14 cellular contexts compared by ENCODE assay signal in the genomic region with DNA sequence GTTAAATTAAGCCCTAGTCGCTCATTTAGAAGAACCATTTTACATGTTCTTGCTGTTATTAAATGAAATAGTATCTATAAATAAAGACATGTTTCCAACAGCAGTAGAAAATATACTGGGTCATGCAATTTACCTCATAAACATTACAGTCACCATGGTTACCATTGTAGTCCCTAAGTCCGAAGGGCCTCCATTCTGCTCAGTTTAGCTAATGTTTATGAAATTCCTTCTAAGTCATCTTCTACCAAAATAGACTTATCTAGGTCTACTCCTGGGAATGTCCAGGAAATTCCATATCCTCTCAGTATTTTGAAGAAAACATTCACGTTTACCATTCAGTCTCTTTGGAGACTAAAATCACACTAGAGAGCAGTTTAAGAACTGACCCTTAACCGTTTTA.
DNase-seq lines count a peak whose midpoint lies in the region; FAIRE-seq and TF ChIP-seq lines count a peak whose summit lies in the region.
"Had no signal": no experiment of that assay in that cellular context is flagged by ENCODE, and none has a peak within 500 bp of the region (broad histone marks: within the 10 kb centered on the region; RNA-seq: fewer than 3 reads in every experiment).

No MANE protein-coding gene starts in this region.

- H3K56ac ChIP-seq in mesendoderm (ENCODE audit: low read length) = no peak overlapping the region

- no peak for FAIRE-seq in endothelial cell of umbilical vein (lab: Jason Lieb, UNC)
- FAIRE-seq: D721Med had no signal

- no peak overlapping the region for H2BK120ac ChIP-seq in mesendoderm (ENCODE audit: low read depth, low read length)
- H2BK120ac ChIP-seq in trophoblast cell (ENCODE audit: insufficient read depth, low read length, poor library complexity) = no peak overlapping the region

- H3K18ac ChIP-seq in mesendoderm (ENCODE audit: low read length) = no peak overlapping the region
- no peak overlapping the region for H3K18ac ChIP-seq in trophoblast cell (ENCODE audit: low read length)

- H3K79me2 ChIP-seq in endothelial cell of umbilical vein (ENCODE audit: control insufficient read depth, insufficient read depth, low read length) (no peaks in the 10 kb centered on the region), mesendoderm (ENCODE audit: control insufficient read depth, insufficient read depth, low read length) (no peaks in the 10 kb centered on the region), trophoblast cell (ENCODE audit: control insufficient read depth, insufficient read depth, low read length, poor library complexity) (no peaks in the 10 kb centered on the region)

- H2AK5ac ChIP-seq in mesendoderm (ENCODE audit: low read length) (no peak overlapping the region), trophoblast cell (ENCODE audit: low read length) (no peak overlapping the region)

- H4K20me1 ChIP-seq in endothelial cell of umbilical vein (replicated peaks; ENCODE audit: control insufficient read depth, extremely low read depth, insufficient read depth, low read length) = no peaks in the 10 kb centered on the region

- H4K8ac ChIP-seq in mesendoderm (ENCODE audit: low read depth, low read length) (no peak overlapping the region), trophoblast cell (ENCODE audit: low read depth, low read length) (no peak overlapping the region)

- H3K27ac ChIP-seq in endothelial cell of umbilical vein (ENCODE audit: insufficient read depth, low read depth, low read length) = no peak overlapping the region
- no peak overlapping the region for H3K27ac ChIP-seq in mesendoderm (ENCODE audit: low read depth, low read length)
- H3K27ac ChIP-seq in vagina = no peak overlapping the region
- no peak overlapping the region for H3K27ac ChIP-seq in trophoblast cell (ENCODE audit: low read depth, low read length)
- H3K27ac ChIP-seq: A549, C4-2B had no signal

- no peak overlapping the region for H4K91ac ChIP-seq in trophoblast cell (ENCODE audit: low read depth, low read length)

- H2AFZ ChIP-seq in endothelial cell of umbilical vein (ENCODE audit: low read depth, low read length) (no peak overlapping the region), trophoblast cell (ENCODE audit: insufficient read depth, low read length, poor library complexity) (no peak overlapping the region)
- H2AFZ ChIP-seq: GM23338 had no signal

- POLR2A ChIA-PET in endothelial cell of umbilical vein (lab: Charles Lee) = no interaction called here

- H3K4me3 ChIP-seq in choroid plexus epithelial cell (ENCODE audit: low read depth, low read length) (no peak overlapping the region), endothelial cell of umbilical vein (replicated peaks in 1 of 3; ENCODE audit: insufficient read depth in 1 of 3, low read depth in 1 of 3, low read length in 3 of 3) (no peak overlapping the region), mesendoderm (ENCODE audit: low read length) (no peak overlapping the region), vagina (no peak overlapping the region), trophoblast cell (ENCODE audit: low read depth, low read length) (no peak overlapping the region)
- H3K4me3 ChIP-seq: A549, GM23338 had no signal

- no peak overlapping the region for H2BK12ac ChIP-seq in trophoblast cell (ENCODE audit: low read length)

- H3K23ac ChIP-seq in mesendoderm (ENCODE audit: low read length) (no peak overlapping the region), trophoblast cell (ENCODE audit: low read length) (no peak overlapping the region)

- no peak overlapping the region for H3K4ac ChIP-seq in mesendoderm (ENCODE audit: low read depth, low read length)
- no peak overlapping the region for H3K4ac ChIP-seq in trophoblast cell (ENCODE audit: low read depth, low read length)

- TF ChIP-seq CTCF in choroid plexus epithelial cell (conservative IDR thresholded peaks at IDR 0.05; ENCODE audit: low read depth, low read length) = no peak
- TF ChIP-seq CTCF in endothelial cell of umbilical vein (IDR thresholded peaks at IDR 0.05; ENCODE audit: extremely low read depth in 1 of 2, insufficient read depth in 1 of 2, low read depth in 1 of 2, low read length in 2 of 2) = no peak
- no peak for TF ChIP-seq CTCF in vagina (IDR thresholded peaks at IDR 0.05)

- H2BK15ac ChIP-seq in mesendoderm (replicated peaks; ENCODE audit: low read depth) = no peak overlapping the region

- CTCF ChIA-PET in endothelial cell of umbilical vein (lab: Charles Lee) = no interaction called here

- TF ChIP-seq POLR2A in endothelial cell of umbilical vein (IDR thresholded peaks at IDR 0.05; ENCODE audit: low read depth, low read length) (no peak), vagina (IDR thresholded peaks at IDR 0.05) (no peak)

- H3K14ac ChIP-seq in trophoblast cell (ENCODE audit: low read length) = no peak overlapping the region

- no TSS peak for BruUV-seq in endothelial cell of umbilical vein (replicated peaks; lab: Mats Ljungman, UMichigan)

- DNase-seq in choroid plexus epithelial cell (ENCODE audit: low read depth) = peak; percentile 2
- peak; percentile 77 for DNase-seq in endothelial cell of umbilical vein (ENCODE audit: low read depth, low spot score)
- peak; percentile 4 for DNase-seq in mesendoderm
- no peak for DNase-seq in GDM1 (lab: John Stamatoyannopoulos, UW)
- no peak for DNase-seq in vagina (ENCODE audit: extremely low spot score in 2 of 2)
- DNase-seq in trophoblast cell = no peak
- DNase-seq: BE2C; CD4-positive, alpha-beta memory T cell; DMS153; H7 had no signal

- no peak overlapping the region for H4K12ac ChIP-seq in trophoblast cell (ENCODE audit: low read depth, low read length)

- no peaks in the 10 kb centered on the region for H3K9me3 ChIP-seq in endothelial cell of umbilical vein (replicated peaks; ENCODE audit: control insufficient read depth, insufficient read depth, low read length)
- H3K9me3 ChIP-seq in vagina = no peaks in the 10 kb centered on the region
- no peaks in the 10 kb centered on the region for H3K9me3 ChIP-seq in trophoblast cell (ENCODE audit: insufficient read depth, low read depth, low read length)
- H3K9me3 ChIP-seq: A549, BE2C had no signal

- H2BK5ac ChIP-seq in mesendoderm (ENCODE audit: low read length) (no peak overlapping the region), trophoblast cell (ENCODE audit: low read depth, low read length, poor library complexity) (no peak overlapping the region)

- H3K27me3 ChIP-seq in endothelial cell of umbilical vein (ENCODE audit: control insufficient read depth in 2 of 2, insufficient read depth in 2 of 2, low read length in 2 of 2) (no peaks in the 10 kb centered on the region), mesendoderm (ENCODE audit: insufficient read depth, low read length, poor library complexity) (no peaks in the 10 kb centered on the region), vagina (no peaks in the 10 kb centered on the region), trophoblast cell (ENCODE audit: insufficient read depth, low read length) (no peaks in the 10 kb centered on the region)
- H3K27me3 ChIP-seq: BE2C had no signal

- WGBS in mesendoderm (ENCODE audit: extremely low coverage, insufficient coverage, low lambda C conversion rate) = no CpG with 5 or more reads among the region's 4 CpGs
- no CpG with 5 or more reads among the region's 4 CpGs for WGBS in trophoblast cell (ENCODE audit: extremely low coverage, insufficient coverage, insufficient read length)

- intact Hi-C loops in endothelial cell of umbilical vein (cut with micrococcal nuclease) (loop anchor here (10.0 kb wide), 1 partner anchor 221 kb away; no protein-coding TSS in a partner anchor), vagina (cut with DNase I) (no loop called here)

- dilution Hi-C loops in endothelial cell of umbilical vein (cut with MboI; ENCODE audit: extremely low pct_ligation_motif_present, low sequenced_read_pairs) = no loop called here

- no peak overlapping the region for H3K4me2 ChIP-seq in endothelial cell of umbilical vein (ENCODE audit: insufficient read depth, low read length)
- no peak overlapping the region for H3K4me2 ChIP-seq in mesendoderm (ENCODE audit: low read length)
- no peak overlapping the region for H3K4me2 ChIP-seq in trophoblast cell (ENCODE audit: low read length)
- H3K4me2 ChIP-seq: A549, GM23338 had no signal

- H3K9ac ChIP-seq in endothelial cell of umbilical vein (replicated peaks; ENCODE audit: extremely low read depth, insufficient read depth, low read length) (no peak overlapping the region), mesendoderm (ENCODE audit: low read length) (no peak overlapping the region), trophoblast cell (ENCODE audit: low read length) (no peak overlapping the region)

- no peaks in the 10 kb centered on the region for H3K9me1 ChIP-seq in endothelial cell of umbilical vein (replicated peaks; ENCODE audit: control insufficient read depth, extremely low read depth, insufficient read depth, low read length)

- H3K36me3 ChIP-seq in endothelial cell of umbilical vein (ENCODE audit: control insufficient read depth in 2 of 2, extremely low read depth in 1 of 2, insufficient read depth in 2 of 2, low read length in 2 of 2) (no peaks in the 10 kb centered on the region), mesendoderm (ENCODE audit: control insufficient read depth, insufficient read depth, low read length) (no peaks in the 10 kb centered on the region), vagina (no peaks in the 10 kb centered on the region), trophoblast cell (ENCODE audit: control insufficient read depth in 1 of 2, insufficient read depth in 2 of 2, low read length in 2 of 2) (no peaks in the 10 kb centered on the region)
- H3K36me3 ChIP-seq: BE2C had no signal

- H3K4me1 ChIP-seq in endothelial cell of umbilical vein (ENCODE audit: control insufficient read depth, extremely low read depth, insufficient read depth, low read length) (no peaks in the 10 kb centered on the region), mesendoderm (ENCODE audit: control insufficient read depth, low read depth, low read length) (no peaks in the 10 kb centered on the region), vagina (no peaks in the 10 kb centered on the region), trophoblast cell (ENCODE audit: control insufficient read depth in 1 of 2, insufficient read depth in 2 of 2, low read length in 2 of 2) (no peaks in the 10 kb centered on the region)
- H3K4me1 ChIP-seq: A549, BE2C had no signal

- H4K5ac ChIP-seq in mesendoderm (ENCODE audit: low read length) = no peak overlapping the region

- H3K79me1 ChIP-seq in mesendoderm (ENCODE audit: low read length) (no peaks in the 10 kb centered on the region), trophoblast cell (ENCODE audit: low read length) (no peaks in the 10 kb centered on the region)

TF ChIP-seq in endothelial cell of umbilical vein, 7 proteins besides CTCF, POLR2A, EP300 and RAD21 (continues in another document):
- TF ChIP-seq POLR2AphosphoS5 (IDR thresholded peaks at IDR 0.05; ENCODE audit: insufficient read depth, low read depth, low read length) = no peak
- TF ChIP-seq MAX (IDR thresholded peaks at IDR 0.05; ENCODE audit: insufficient read depth, insufficient read length) = no peak
- TF ChIP-seq MYC (IDR thresholded peaks at IDR 0.05; ENCODE audit: low read depth, low read length) = no peak
- TF ChIP-seq EZH2 (IDR thresholded peaks at IDR 0.05; ENCODE audit: borderline replicate concordance, low read depth, low read length, severe bottlenecking) = no peak

Comparison
In these comparisons a context has a peak if more than half of its experiments do, and no peak if none do; other contexts are left out.
1. DNase-seq: peak in choroid plexus epithelial cell (single experiment), endothelial cell of umbilical vein (single experiment) and mesendoderm (single experiment); none in GDM1 (single experiment), vagina (0 of 2) and trophoblast cell (0 of 2).